14 cellular contexts compared by ENCODE assay signal in the genomic region with DNA sequence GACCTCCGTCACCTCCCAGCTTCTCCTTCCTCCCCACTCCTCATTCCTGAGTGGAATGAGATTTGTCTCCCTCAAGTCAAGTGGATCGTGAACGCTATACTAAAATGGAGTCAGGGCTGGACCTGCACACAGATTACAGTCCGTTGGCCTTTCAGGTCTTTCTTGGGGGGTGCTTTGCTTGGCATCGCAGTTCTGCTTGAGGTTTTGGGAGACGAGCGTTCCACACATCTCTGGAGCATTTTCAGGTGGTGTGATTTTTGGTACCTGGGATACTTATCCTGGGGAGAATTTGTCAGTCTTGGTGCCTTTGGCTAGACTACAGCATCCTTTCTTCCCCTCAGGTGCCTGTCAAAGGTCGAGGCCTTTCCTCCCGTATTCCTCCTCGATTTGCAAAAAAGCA.
"Had no signal": no experiment of that assay in that cellular context is flagged by ENCODE, and none has a peak within 500 bp of the region (broad histone marks: within the 10 kb centered on the region; RNA-seq: fewer than 3 reads in every experiment).

No MANE protein-coding gene starts in this region.

- H3K4me1 Mint-ChIP-seq: brain had no signal

- H3K4me1 ChIP-seq: parathyroid adenoma had no signal

- H3K9me3 ChIP-seq: heart left ventricle, neutrophil had no signal

- DNase-seq: T1000 had no signal

- H3K9me3 Mint-ChIP-seq: activated T-helper 1 cell treated with anti-CD3 and anti-CD28 coated beads, Interleukin-12 subunit alpha, Interleukin-12 subunit beta, Interleukin-2, Interleukin-4 antibody, amounts not matched to agents 30 ng/mL and 10 ng/mL and 1 ng/mL, durations not matched to agents 14 hours and 24 hours and 36 hours; brain; central memory CD8-positive, alpha-beta T cell; natural killer cell; stimulated activated memory B cell treated with anti-CD40 and anti-IgM and Interleukin-4, amounts not matched to agents 10 μg/mL and 1 μg/mL and 100 μg/mL, for 72 hours had no signal

- H3K4me3 Mint-ChIP-seq: activated T-helper 1 cell treated with anti-CD3 and anti-CD28 coated beads, Interleukin-12 subunit alpha, Interleukin-12 subunit beta, Interleukin-2, Interleukin-4 antibody, amounts not matched to agents 30 ng/mL and 10 ng/mL and 1 ng/mL, durations not matched to agents 14 hours and 24 hours and 36 hours; brain; central memory CD8-positive, alpha-beta T cell; natural killer cell had no signal

- H3K27me3 ChIP-seq: heart left ventricle, neutrophil had no signal

- FAIRE-seq: frontal cortex had no signal

- H3K27ac ChIP-seq: coronary artery, neutrophil, parathyroid adenoma, SK-N-MC had no signal

- H3K9ac ChIP-seq: parathyroid adenoma had no signal

- ATAC-seq: heart left ventricle, sciatic nerve had no signal

- H3K4me3 ChIP-seq: coronary artery, heart left ventricle, SK-N-MC, smooth muscle cell had no signal

- H3K4me2 ChIP-seq: smooth muscle cell had no signal
